ENCODE assay signal across 15 cellular contexts in genomic region chr5:107320851-107321250, GRCh38.
DNase-seq lines count a peak whose midpoint lies in the region; ATAC-seq, FAIRE-seq and TF ChIP-seq lines count a peak whose summit lies in the region.
"Had no signal": no experiment of that assay in that cellular context is flagged by ENCODE, and none has a peak within 500 bp of the region (broad histone marks: within the 10 kb centered on the region; RNA-seq: fewer than 3 reads in every experiment).

No MANE protein-coding gene starts in this region.

- DNase-seq in OCI-M1 (lab: John Stamatoyannopoulos, UW) (peak; percentile 7), dermis microvascular lymphatic vessel endothelial cell (ENCODE audit: low read depth in 2 of 2) (peak; percentile 70 to 81), lung microvascular endothelial cell (ENCODE audit: low read depth in 2 of 2) (peak; percentile 31 to 89), kidney (no peak), nucleus accumbens (lab: John Stamatoyannopoulos, UW) (no peak)
- DNase-seq in activated effector memory CD4-positive, alpha-beta T cell treated with Interleukin-2 at 50 U/mL for 16 hours: no peak
- DNase-seq: CD8-positive, alpha-beta T cell; COR-L47; DMS53; GF-D8; GM23248; H7 had no signal

- H3K27ac ChIP-seq in kidney (ENCODE audit: low read depth in 2 of 2, low read length in 2 of 2): no peak overlapping the region
- H3K27ac ChIP-seq: GM23248 had no signal

- H3K4me1 ChIP-seq in kidney (ENCODE audit: control insufficient read depth in 1 of 2, insufficient read depth in 1 of 2, low read depth in 1 of 2, low read length in 2 of 2): no peaks in the 10 kb centered on the region

- H3K9ac ChIP-seq in kidney (ENCODE audit: low read length in 2 of 2): no peak overlapping the region
- H3K9ac ChIP-seq: GM23248 had no signal

- no peaks in the 10 kb centered on the region for H3K9me3 ChIP-seq in kidney (ENCODE audit: control insufficient read depth in 1 of 2, low read length in 2 of 2)

- intact Hi-C loops in kidney (cut with DNase I): no loop called here

- no peak for ATAC-seq in GM19455 (IDR thresholded peaks at IDR 0.05; ENCODE audit: unreplicated experiment)
- ATAC-seq: CD8-positive, alpha-beta T cell; HepG2 had no signal

- FAIRE-seq in kidney (lab: Jason Lieb, UNC): no peak
- FAIRE-seq: HepG2, HTR-8/SVneo had no signal

- no peaks in the 10 kb centered on the region for H3K36me3 ChIP-seq in kidney (ENCODE audit: control insufficient read depth in 1 of 2, insufficient read depth in 2 of 2, low read length in 2 of 2)

- TF ChIP-seq CTCF in kidney (IDR thresholded peaks at IDR 0.05; ENCODE audit: borderline replicate concordance, extremely low read depth, insufficient read depth): no peak

- no peak overlapping the region for H3K4me3 ChIP-seq in kidney (ENCODE audit: low read length in 2 of 2)
- H3K4me3 ChIP-seq: GM23248 had no signal

Comparison
In these comparisons a context has a peak if more than half of its experiments do, and no peak if none do; other contexts are left out.
1. DNase-seq: peak in OCI-M1 (single experiment), dermis microvascular lymphatic vessel endothelial cell (2 of 2) and lung microvascular endothelial cell (2 of 2); none in kidney (single experiment), activated effector memory CD4-positive, alpha-beta T cell treated with Interleukin-2 at 50 U/mL for 16 hours (single experiment) and nucleus accumbens (0 of 56).